Comparison of ENCODE assay signal across 15 cellular contexts in genomic region chr6:19848465-19848864, GRCh38. TPM values are rescaled to one million over a fixed set of nuclear protein-coding genes. Genes with fewer than 3 reads are reported as not detected.
DNase-seq lines count a peak whose midpoint lies in the region; ATAC-seq, FAIRE-seq and TF ChIP-seq lines count a peak whose summit lies in the region.
"Had no signal": no experiment of that assay in that cellular context is flagged by ENCODE, and none has a peak within 500 bp of the region (broad histone marks: within the 10 kb centered on the region; RNA-seq: fewer than 3 reads in every experiment).

No MANE protein-coding gene starts in this region.

- peaks cover 3 to 12% of the 10 kb centered on the region in 2 experiments; a peak in 2 of 5 replicates for H3K27me3 ChIP-seq in K562 (ENCODE audit: control insufficient read depth in 2 of 2, insufficient read depth in 2 of 2, low read length in 2 of 2)
- no peaks in the 10 kb centered on the region for H3K27me3 ChIP-seq in thyroid gland
- no peaks in the 10 kb centered on the region for H3K27me3 ChIP-seq in gastrocnemius medialis

- 0% methylated on average over 2 of the region's 2 CpGs for WGBS in K562 (ENCODE audit: insufficient coverage, low coverage, missing lambda C conversion rate)
- whole genome bisulfite sequencing in thyroid gland, 2 donors: 59 to 73% methylated on average over 2 of the region's 2 CpGs

- H3K79me2 ChIP-seq in K562 (ENCODE audit: control insufficient read depth, insufficient read depth, low read length): no peaks in the 10 kb centered on the region

- TF ChIP-seq CTCF in HEK293 (tag by site-specific recombination; IDR thresholded peaks at IDR 0.05) (no peak), K562 (IDR thresholded peaks at IDR 0.05 in 2 of 3, conservative IDR thresholded peaks at IDR 0.05 in 1 of 3; ENCODE audit: insufficient read depth in 2 of 3, low read depth in 1 of 3, low read length in 3 of 3) (no peak), thyroid gland (IDR thresholded peaks at IDR 0.05) (no peak), gastrocnemius medialis (IDR thresholded peaks at IDR 0.05 in 4 of 5, conservative IDR thresholded peaks at IDR 0.05 in 1 of 5) (no peak)

- H3K36me3 ChIP-seq in HEK293 (ENCODE audit: control insufficient read depth in 2 of 2, insufficient read depth in 1 of 2, low read length in 2 of 2) (no peaks in the 10 kb centered on the region), K562 (ENCODE audit: control insufficient read depth, insufficient read depth, low read length) (no peaks in the 10 kb centered on the region), thyroid gland (no peaks in the 10 kb centered on the region), gastrocnemius medialis (no peaks in the 10 kb centered on the region)
- H3K36me3 ChIP-seq: SJSA1 had no signal

- TF ChIP-seq RAD21 in K562 (CRISPR knock-in tag; conservative IDR thresholded peaks at IDR 0.05 in 1 of 2, IDR thresholded peaks at IDR 0.05 in 1 of 2): no peak

- no peak for TF ChIP-seq EP300 in K562 (IDR thresholded peaks at IDR 0.05; ENCODE audit: low read length)

- in situ Hi-C loops in K562 (cut with MboI) (no loop called here), gastrocnemius medialis (cut with MboI; ENCODE audit: low sequenced_read_pairs in 4 of 4) (no loop called here)

- no peaks in the 10 kb centered on the region for H3K9me1 ChIP-seq in K562 (ENCODE audit: control insufficient read depth, insufficient read depth, low read length)

- TF ChIP-seq POLR2A in K562 (conservative IDR thresholded peaks at IDR 0.05) (no peak), thyroid gland (IDR thresholded peaks at IDR 0.05) (no peak), gastrocnemius medialis (IDR thresholded peaks at IDR 0.05) (no peak)

- CTCF ChIA-PET in HEK293 (lab: Yijun Ruan, JAX): interaction anchor here (0.6 to 1.0 kb wide), 3 partner anchors 91 to 244 kb away, joined by 3 to 4 read pairs (median 3); no protein-coding TSS in a partner anchor
- CTCF ChIA-PET in K562 (lab: Yijun Ruan, JAX; ENCODE audit: low intra/inter-chr PET ratio): no interaction called here

- no peak for ATAC-seq in K562
- ATAC-seq in gastrocnemius medialis: no peak
- ATAC-seq: A549 had no signal

- H3K4me2 ChIP-seq in K562 (ENCODE audit: insufficient read depth, low read length): no peak overlapping the region
- H3K4me2 ChIP-seq: A549 had no signal

- no peak overlapping the region for H3K27ac ChIP-seq in HEK293 (ENCODE audit: extremely low read depth, low read depth, low read length)
- H3K27ac ChIP-seq in K562 (ENCODE audit: extremely low read depth, low read depth, low read length): no peak overlapping the region
- H3K27ac ChIP-seq in thyroid gland: peak overlapping the region; percentile 89 to 93 (median 89)
- H3K27ac ChIP-seq in gastrocnemius medialis: no peak overlapping the region
- H3K27ac ChIP-seq: A549, SJSA1 had no signal

- no peak overlapping the region for H3K9ac ChIP-seq in K562 (ENCODE audit: insufficient read depth in 1 of 2, low read depth in 2 of 2, low read length in 2 of 2)

- H3K9me3 ChIP-seq in HEK293 (ENCODE audit: control insufficient read depth, insufficient read depth, low read depth, low read length) (no peaks in the 10 kb centered on the region), K562 (replicated peaks; ENCODE audit: control insufficient read depth, insufficient read depth, low read depth, low read length) (no peaks in the 10 kb centered on the region), thyroid gland (no peaks in the 10 kb centered on the region), gastrocnemius medialis (no peaks in the 10 kb centered on the region)
- H3K9me3 ChIP-seq: A549, SJSA1 had no signal

- H4K20me1 ChIP-seq in K562 (replicated peaks; ENCODE audit: control insufficient read depth, insufficient read depth, low read length): no peaks in the 10 kb centered on the region

- FAIRE-seq in K562 (lab: Jason Lieb, UNC) (no peak), islet of Langerhans (lab: Jason Lieb, UNC) (peak; percentile 45)
- FAIRE-seq: A549 had no signal

- H2AFZ ChIP-seq in K562 (ENCODE audit: low read depth, low read length): no peak overlapping the region

- H3K4me3 ChIP-seq in HEK293 (ENCODE audit: low read depth, low read length) (no peak overlapping the region), K562 (no peak overlapping the region), thyroid gland (replicated peaks in 1 of 3) (no peak overlapping the region), gastrocnemius medialis (no peak overlapping the region)
- H3K4me3 ChIP-seq: A549, SJSA1 had no signal

- no peak for DNase-seq in K562 (ENCODE audit: extremely low read depth in 1 of 4, low spot score in 3 of 4)
- no peak for DNase-seq in thyroid gland
- no peak for DNase-seq in T1000 (lab: John Stamatoyannopoulos, UW)
- DNase-seq in NCI-H82 treated with DMSO at 0.1 percent for 48 hours (lab: John Stamatoyannopoulos, UW; ENCODE audit: unreplicated experiment): no peak
- DNase-seq in gastrocnemius medialis: no peak
- DNase-seq: AML-193, COR-L47, H7, NCI-H187, NCI-H526 treated with DMSO at 0.1 percent for 48 hours had no signal

- POLR2A ChIA-PET in HEK293 (lab: Yijun Ruan, JAX) (interaction anchor here (8.5 kb wide), 1 partner anchor 10 kb away, joined by 73 read pairs; the partner anchor contains the start of gene ID4), K562 (lab: Yijun Ruan, JAX) (interaction anchor here (0.6 kb wide), 1 partner anchor 1416 kb away, joined by 4 read pairs; no protein-coding TSS in a partner anchor)

- H3K4me1 ChIP-seq in HEK293 (ENCODE audit: control insufficient read depth, insufficient read depth, low read length) (peaks cover 13% of the 10 kb centered on the region), K562 (replicated peaks in 1 of 2; ENCODE audit: control insufficient read depth in 2 of 2, insufficient read depth in 2 of 2, low read length in 2 of 2) (no peaks in the 10 kb centered on the region), thyroid gland (peaks cover 45 to 51% of the 10 kb centered on the region in 2 donors), gastrocnemius medialis (no peaks in the 10 kb centered on the region)

- intact Hi-C loops in K562 (cut with micrococcal nuclease) (no loop called here), thyroid gland (cut with DNase I) (no loop called here), gastrocnemius medialis (cut with DNase I; ENCODE audit: low total_unique reads) (no loop called here)

- no TSS peak for BruUV-seq in K562 (replicated peaks; lab: Mats Ljungman, UMichigan)

TF ChIP-seq in HEK293, 187 proteins besides CTCF, POLR2A, EP300 and RAD21:
- TF ChIP-seq ZNF768 (tag by site-specific recombination; IDR thresholded peaks at IDR 0.05): peak; percentile 78; the same call in 1 of the 2 replicates
- TF ChIP-seq ZNF837 (tag by site-specific recombination; IDR thresholded peaks at IDR 0.05): no peak

TF ChIP-seq in K562, 482 proteins besides CTCF, POLR2A, EP300 and RAD21:
- TF ChIP-seq FUS (optimal IDR thresholded peaks at IDR 0.05; ENCODE audit: low read depth, low read length): no peak
- peak; percentile 79 for TF ChIP-seq ZFP36 (IDR thresholded peaks at IDR 0.05; ENCODE audit: low read depth, low read length, partially characterized antibody)
- TF ChIP-seq RBM25 (IDR thresholded peaks at IDR 0.05; ENCODE audit: low read depth, low read length, severe bottlenecking): peak; percentile 97
- peak; percentile 52; the same call in 1 of the 2 replicates for TF ChIP-seq BCOR (IDR thresholded peaks at IDR 0.05)

RNA-seq across cellular contexts. Expression of gene ID4, which starts 11.3 kb away (rescaled TPM):
- not detected in 2 replicates for total RNA-seq in K562 (2011; cell fraction: chromatin; rRNA removed; ENCODE audit: low replicate concordance)
- total RNA-seq in K562 (2011; cell fraction: nucleolus; rRNA removed): not detected in 2 replicates
- total RNA-seq in K562 (2011; cell fraction: nucleoplasm; rRNA removed): not detected in 2 replicates
- not detected in 2 replicates for total RNA-seq in K562 (2014; rRNA removed)
- not detected in 2 replicates for total RNA-seq in K562 (2014; rRNA removed; fragmentation: Illumina TruSeq; extraction: Trizol)
- total RNA-seq in K562 (2015; rRNA removed; fragmentation: Illumina TruSeq; extraction: Trizol): not detected in 2 replicates
- 0.07 TPM in 1 of 2 replicates, not detected in the other for total RNA-seq in K562 (2021)
- polyA plus RNA-seq in K562 (2011; rRNA removed): not detected in 2 replicates
- not detected in 2 replicates for polyA plus RNA-seq in K562 (2011; cell fraction: cytosol; rRNA removed)
- not detected in 2 replicates for polyA plus RNA-seq in K562 (2011; cell fraction: nucleus; rRNA removed)
- not detected in 2 replicates for polyA plus RNA-seq in K562 (2012)
- polyA plus RNA-seq in K562 (2014; fragmentation: Illumina TruSeq; extraction: Trizol): not detected in 2 replicates
- not detected for polyA plus RNA-seq in K562 (2014; fragmentation: Nextera tagmentation; extraction: Ambion mirVana)
- polyA plus RNA-seq in K562 (2014; rRNA removed): not detected in 2 replicates
- polyA minus RNA-seq in K562 (2011; rRNA and poly(A)+ RNA removed): not detected in 2 replicates
- polyA minus RNA-seq in K562 (2011; cell fraction: cytosol; rRNA and poly(A)+ RNA removed): not detected in 2 replicates
- polyA minus RNA-seq in K562 (2011; cell fraction: nucleus; rRNA and poly(A)+ RNA removed): not detected in 2 replicates
- total RNA-seq in thyroid gland: 100 to 1,000 TPM; 333 to 768 (median 629) TPM
- 1 to 10 TPM in 2 of 4 donors, under 1 TPM in 2; 0.36 to 5.8 (median 1.3) TPM for total RNA-seq in gastrocnemius medialis
- polyA plus RNA-seq: CD14-positive monocyte had no signal

Comparison
In these comparisons a context has a peak if more than half of its experiments do, and no peak if none do; other contexts are left out.
1. H3K27ac ChIP-seq: peak in thyroid gland (3 of 3); none in HEK293 (single experiment), K562 (single experiment) and gastrocnemius medialis (0 of 4).
2. RNA of gene ID4, which starts 11.3 kb away (total RNA-seq): 333 to 768 TPM in thyroid gland; 0.36 to 5.8 TPM in gastrocnemius medialis and 0.07 TPM in K562; every median in the first group is over 10 times any median in the second.